ENCODE assay signal across 1 cellular context in the genomic region with DNA sequence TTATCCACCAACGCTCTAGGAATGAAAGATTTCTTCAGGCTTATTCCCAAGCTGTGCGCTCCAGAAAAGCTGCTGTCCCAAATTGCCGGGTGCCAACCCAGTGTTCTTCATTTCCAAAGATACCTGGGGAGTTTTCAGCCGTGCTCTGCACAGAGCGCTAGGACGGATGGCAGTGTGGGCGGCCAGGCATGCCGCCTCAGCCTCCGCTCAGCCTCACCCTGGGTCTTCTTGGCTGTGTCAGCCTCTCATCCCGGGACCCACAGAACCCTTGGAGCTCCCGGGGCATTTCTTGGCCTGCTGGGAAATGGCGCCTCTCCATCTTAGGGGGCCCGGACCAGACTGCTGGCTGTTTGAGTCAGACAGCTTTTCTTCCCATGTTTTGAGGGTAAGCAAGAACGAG.
TF ChIP-seq lines count a peak whose summit lies in the region.

No MANE protein-coding gene starts in this region.

TF ChIP-seq in GM23338, 12 proteins besides CTCF, POLR2A, EP300 and RAD21 (continued from another document):
- TF ChIP-seq, protein P1, sequence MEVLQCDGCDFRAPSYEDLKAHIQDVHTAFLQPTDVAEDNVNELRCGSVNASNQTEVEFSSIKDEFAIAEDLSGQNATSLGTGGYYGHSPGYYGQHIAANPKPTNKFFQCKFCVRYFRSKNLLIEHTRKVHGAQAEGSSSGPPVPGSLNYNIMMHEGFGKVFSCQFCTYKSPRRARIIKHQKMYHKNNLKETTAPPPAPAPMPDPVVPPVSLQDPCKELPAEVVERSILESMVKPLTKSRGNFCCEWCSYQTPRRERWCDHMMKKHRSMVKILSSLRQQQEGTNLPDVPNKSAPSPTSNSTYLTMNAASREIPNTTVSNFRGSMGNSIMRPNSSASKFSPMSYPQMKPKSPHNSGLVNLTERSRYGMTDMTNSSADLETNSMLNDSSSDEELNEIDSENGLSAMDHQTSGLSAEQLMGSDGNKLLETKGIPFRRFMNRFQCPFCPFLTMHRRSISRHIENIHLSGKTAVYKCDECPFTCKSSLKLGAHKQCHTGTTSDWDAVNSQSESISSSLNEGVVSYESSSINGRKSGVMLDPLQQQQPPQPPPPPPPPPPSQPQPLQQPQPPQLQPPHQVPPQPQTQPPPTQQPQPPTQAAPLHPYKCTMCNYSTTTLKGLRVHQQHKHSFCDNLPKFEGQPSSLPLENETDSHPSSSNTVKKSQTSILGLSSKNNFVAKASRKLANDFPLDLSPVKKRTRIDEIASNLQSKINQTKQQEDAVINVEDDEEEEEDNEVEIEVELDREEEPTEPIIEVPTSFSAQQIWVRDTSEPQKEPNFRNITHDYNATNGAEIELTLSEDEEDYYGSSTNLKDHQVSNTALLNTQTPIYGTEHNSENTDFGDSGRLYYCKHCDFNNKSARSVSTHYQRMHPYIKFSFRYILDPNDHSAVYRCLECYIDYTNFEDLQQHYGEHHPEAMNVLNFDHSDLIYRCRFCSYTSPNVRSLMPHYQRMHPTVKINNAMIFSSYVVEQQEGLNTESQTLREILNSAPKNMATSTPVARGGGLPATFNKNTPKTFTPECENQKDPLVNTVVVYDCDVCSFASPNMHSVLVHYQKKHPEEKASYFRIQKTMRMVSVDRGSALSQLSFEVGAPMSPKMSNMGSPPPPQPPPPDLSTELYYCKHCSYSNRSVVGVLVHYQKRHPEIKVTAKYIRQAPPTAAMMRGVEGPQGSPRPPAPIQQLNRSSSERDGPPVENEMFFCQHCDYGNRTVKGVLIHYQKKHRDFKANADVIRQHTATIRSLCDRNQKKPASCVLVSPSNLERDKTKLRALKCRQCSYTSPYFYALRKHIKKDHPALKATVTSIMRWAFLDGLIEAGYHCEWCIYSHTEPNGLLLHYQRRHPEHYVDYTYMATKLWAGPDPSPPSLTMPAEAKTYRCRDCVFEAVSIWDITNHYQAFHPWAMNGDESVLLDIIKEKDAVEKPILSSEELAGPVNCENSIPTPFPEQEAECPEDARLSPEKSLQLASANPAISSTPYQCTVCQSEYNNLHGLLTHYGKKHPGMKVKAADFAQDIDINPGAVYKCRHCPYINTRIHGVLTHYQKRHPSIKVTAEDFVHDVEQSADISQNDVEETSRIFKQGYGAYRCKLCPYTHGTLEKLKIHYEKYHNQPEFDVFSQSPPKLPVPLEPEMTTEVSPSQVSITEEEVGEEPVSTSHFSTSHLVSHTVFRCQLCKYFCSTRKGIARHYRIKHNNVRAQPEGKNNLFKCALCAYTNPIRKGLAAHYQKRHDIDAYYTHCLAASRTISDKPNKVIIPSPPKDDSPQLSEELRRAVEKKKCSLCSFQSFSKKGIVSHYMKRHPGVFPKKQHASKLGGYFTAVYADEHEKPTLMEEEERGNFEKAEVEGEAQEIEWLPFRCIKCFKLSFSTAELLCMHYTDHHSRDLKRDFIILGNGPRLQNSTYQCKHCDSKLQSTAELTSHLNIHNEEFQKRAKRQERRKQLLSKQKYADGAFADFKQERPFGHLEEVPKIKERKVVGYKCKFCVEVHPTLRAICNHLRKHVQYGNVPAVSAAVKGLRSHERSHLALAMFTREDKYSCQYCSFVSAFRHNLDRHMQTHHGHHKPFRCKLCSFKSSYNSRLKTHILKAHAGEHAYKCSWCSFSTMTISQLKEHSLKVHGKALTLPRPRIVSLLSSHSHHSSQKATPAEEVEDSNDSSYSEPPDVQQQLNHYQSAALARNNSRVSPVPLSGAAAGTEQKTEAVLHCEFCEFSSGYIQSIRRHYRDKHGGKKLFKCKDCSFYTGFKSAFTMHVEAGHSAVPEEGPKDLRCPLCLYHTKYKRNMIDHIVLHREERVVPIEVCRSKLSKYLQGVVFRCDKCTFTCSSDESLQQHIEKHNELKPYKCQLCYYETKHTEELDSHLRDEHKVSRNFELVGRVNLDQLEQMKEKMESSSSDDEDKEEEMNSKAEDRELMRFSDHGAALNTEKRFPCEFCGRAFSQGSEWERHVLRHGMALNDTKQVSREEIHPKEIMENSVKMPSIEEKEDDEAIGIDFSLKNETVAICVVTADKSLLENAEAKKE (CRISPR knock-in tag; IDR thresholded peaks at IDR 0.05) = no peak
- TF ChIP-seq EZH2 (IDR thresholded peaks at IDR 0.05; ENCODE audit: low read depth, unreplicated experiment) (no peak), JUNB (IDR thresholded peaks at IDR 0.05; ENCODE audit: unreplicated experiment) (no peak), EZH2phosphoT487 (IDR thresholded peaks at IDR 0.05; ENCODE audit: unreplicated experiment) (no peak), STAT1 (IDR thresholded peaks at IDR 0.05; ENCODE audit: unreplicated experiment) (no peak), ZNF331 (CRISPR knock-in tag; IDR thresholded peaks at IDR 0.05; ENCODE audit: low read depth) (no peak)
- TF ChIP-seq, protein P2, sequence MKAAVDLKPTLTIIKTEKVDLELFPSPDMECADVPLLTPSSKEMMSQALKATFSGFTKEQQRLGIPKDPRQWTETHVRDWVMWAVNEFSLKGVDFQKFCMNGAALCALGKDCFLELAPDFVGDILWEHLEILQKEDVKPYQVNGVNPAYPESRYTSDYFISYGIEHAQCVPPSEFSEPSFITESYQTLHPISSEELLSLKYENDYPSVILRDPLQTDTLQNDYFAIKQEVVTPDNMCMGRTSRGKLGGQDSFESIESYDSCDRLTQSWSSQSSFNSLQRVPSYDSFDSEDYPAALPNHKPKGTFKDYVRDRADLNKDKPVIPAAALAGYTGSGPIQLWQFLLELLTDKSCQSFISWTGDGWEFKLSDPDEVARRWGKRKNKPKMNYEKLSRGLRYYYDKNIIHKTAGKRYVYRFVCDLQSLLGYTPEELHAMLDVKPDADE (IDR thresholded peaks at IDR 0.05) = no peak
- TF ChIP-seq, protein P3, sequence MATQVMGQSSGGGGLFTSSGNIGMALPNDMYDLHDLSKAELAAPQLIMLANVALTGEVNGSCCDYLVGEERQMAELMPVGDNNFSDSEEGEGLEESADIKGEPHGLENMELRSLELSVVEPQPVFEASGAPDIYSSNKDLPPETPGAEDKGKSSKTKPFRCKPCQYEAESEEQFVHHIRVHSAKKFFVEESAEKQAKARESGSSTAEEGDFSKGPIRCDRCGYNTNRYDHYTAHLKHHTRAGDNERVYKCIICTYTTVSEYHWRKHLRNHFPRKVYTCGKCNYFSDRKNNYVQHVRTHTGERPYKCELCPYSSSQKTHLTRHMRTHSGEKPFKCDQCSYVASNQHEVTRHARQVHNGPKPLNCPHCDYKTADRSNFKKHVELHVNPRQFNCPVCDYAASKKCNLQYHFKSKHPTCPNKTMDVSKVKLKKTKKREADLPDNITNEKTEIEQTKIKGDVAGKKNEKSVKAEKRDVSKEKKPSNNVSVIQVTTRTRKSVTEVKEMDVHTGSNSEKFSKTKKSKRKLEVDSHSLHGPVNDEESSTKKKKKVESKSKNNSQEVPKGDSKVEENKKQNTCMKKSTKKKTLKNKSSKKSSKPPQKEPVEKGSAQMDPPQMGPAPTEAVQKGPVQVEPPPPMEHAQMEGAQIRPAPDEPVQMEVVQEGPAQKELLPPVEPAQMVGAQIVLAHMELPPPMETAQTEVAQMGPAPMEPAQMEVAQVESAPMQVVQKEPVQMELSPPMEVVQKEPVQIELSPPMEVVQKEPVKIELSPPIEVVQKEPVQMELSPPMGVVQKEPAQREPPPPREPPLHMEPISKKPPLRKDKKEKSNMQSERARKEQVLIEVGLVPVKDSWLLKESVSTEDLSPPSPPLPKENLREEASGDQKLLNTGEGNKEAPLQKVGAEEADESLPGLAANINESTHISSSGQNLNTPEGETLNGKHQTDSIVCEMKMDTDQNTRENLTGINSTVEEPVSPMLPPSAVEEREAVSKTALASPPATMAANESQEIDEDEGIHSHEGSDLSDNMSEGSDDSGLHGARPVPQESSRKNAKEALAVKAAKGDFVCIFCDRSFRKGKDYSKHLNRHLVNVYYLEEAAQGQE (IDR thresholded peaks at IDR 0.05; ENCODE audit: unreplicated experiment) = no peak
